In the genomic region with DNA sequence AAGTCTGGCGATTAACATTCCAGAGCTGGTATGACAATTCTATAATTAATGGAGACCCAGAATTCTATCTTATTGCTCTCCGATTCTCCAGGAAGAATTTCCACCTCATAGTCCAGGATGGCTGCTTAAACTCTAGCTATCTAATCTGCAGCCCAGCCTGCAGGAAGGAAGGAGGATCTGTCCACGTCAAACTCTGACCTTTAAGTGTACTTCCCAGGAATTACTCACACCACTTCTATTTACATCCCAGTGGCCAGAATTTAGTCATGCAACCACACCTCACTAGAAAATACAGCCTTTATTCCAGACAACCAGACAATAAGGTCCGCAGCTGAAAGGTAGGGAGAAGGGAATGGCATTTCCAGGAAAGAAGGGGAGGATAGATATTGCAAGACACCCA, we compare ENCODE assay signal across 1 cellular context.
A peak's percentile ranks its signal among the peaks of the same experiment; 100 is the strongest.
TF ChIP-seq lines count a peak whose summit lies in the region.

No MANE protein-coding gene starts in this region.

TF ChIP-seq in HepG2, 621 proteins besides CTCF, POLR2A, EP300 and RAD21 (continued from another document and continues in another):
- TF ChIP-seq BRF2 (CRISPR knock-in tag; IDR thresholded peaks at IDR 0.05) = no peak
- no peak for TF ChIP-seq ELF3 (CRISPR knock-in tag; IDR thresholded peaks at IDR 0.05)
- TF ChIP-seq RBM39 (IDR thresholded peaks at IDR 0.05; ENCODE audit: low read depth, low read length, poor library complexity, severe bottlenecking) = no peak
- TF ChIP-seq SMYD3 (CRISPR knock-in tag; IDR thresholded peaks at IDR 0.05) = no peak
- TF ChIP-seq ZNF746 (CRISPR knock-in tag; IDR thresholded peaks at IDR 0.05) = no peak
- TF ChIP-seq ZNF740 (CRISPR knock-in tag; IDR thresholded peaks at IDR 0.05) = no peak
- no peak for TF ChIP-seq ZNF264 (CRISPR knock-in tag; IDR thresholded peaks at IDR 0.05)
- no peak for TF ChIP-seq RNF2 (conservative IDR thresholded peaks at IDR 0.05; ENCODE audit: low read depth)
- no peak for TF ChIP-seq NFE2L1 (CRISPR knock-in tag; IDR thresholded peaks at IDR 0.05; ENCODE audit: borderline replicate concordance)
- TF ChIP-seq ZNF724P (CRISPR knock-in tag; IDR thresholded peaks at IDR 0.05; ENCODE audit: borderline replicate concordance) = no peak
- TF ChIP-seq JUND (CRISPR knock-in tag; IDR thresholded peaks at IDR 0.05) = no peak
- no peak for TF ChIP-seq KDM5A (IDR thresholded peaks at IDR 0.05; ENCODE audit: borderline replicate concordance, low read length)
- TF ChIP-seq TRIM24 (CRISPR knock-in tag; IDR thresholded peaks at IDR 0.05) = no peak
- TF ChIP-seq KAT2B (IDR thresholded peaks at IDR 0.05; ENCODE audit: borderline replicate concordance, low read depth, low read length) = no peak
- no peak for TF ChIP-seq DDIT3 (CRISPR knock-in tag; IDR thresholded peaks at IDR 0.05)
- no peak for TF ChIP-seq ZBTB7B (CRISPR knock-in tag; IDR thresholded peaks at IDR 0.05)
- no peak for TF ChIP-seq ZNF234 (CRISPR knock-in tag; conservative IDR thresholded peaks at IDR 0.05)
- TF ChIP-seq MAFK (conservative IDR thresholded peaks at IDR 0.05 in 1 of 2, IDR thresholded peaks at IDR 0.05 in 1 of 2; ENCODE audit: low read length in 2 of 2) = no peak
- TF ChIP-seq, protein P1, sequence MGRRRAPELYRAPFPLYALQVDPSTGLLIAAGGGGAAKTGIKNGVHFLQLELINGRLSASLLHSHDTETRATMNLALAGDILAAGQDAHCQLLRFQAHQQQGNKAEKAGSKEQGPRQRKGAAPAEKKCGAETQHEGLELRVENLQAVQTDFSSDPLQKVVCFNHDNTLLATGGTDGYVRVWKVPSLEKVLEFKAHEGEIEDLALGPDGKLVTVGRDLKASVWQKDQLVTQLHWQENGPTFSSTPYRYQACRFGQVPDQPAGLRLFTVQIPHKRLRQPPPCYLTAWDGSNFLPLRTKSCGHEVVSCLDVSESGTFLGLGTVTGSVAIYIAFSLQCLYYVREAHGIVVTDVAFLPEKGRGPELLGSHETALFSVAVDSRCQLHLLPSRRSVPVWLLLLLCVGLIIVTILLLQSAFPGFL (CRISPR knock-in tag; IDR thresholded peaks at IDR 0.05) = no peak
- TF ChIP-seq GMEB1 (CRISPR knock-in tag; IDR thresholded peaks at IDR 0.05; ENCODE audit: borderline replicate concordance) = no peak
- no peak for TF ChIP-seq RBM22 (optimal IDR thresholded peaks at IDR 0.05; ENCODE audit: low read length)
- TF ChIP-seq GTF2F1 (IDR thresholded peaks at IDR 0.05; ENCODE audit: low read length) = no peak
- no peak for TF ChIP-seq MED1 (CRISPR knock-in tag; IDR thresholded peaks at IDR 0.05)
- no peak for TF ChIP-seq ZNF563 (CRISPR knock-in tag; IDR thresholded peaks at IDR 0.05)
- TF ChIP-seq, protein P2, sequence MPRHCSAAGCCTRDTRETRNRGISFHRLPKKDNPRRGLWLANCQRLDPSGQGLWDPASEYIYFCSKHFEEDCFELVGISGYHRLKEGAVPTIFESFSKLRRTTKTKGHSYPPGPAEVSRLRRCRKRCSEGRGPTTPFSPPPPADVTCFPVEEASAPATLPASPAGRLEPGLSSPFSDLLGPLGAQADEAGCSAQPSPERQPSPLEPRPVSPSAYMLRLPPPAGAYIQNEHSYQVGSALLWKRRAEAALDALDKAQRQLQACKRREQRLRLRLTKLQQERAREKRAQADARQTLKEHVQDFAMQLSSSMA (CRISPR knock-in tag; IDR thresholded peaks at IDR 0.05) = no peak
- TF ChIP-seq ZNF792 (CRISPR knock-in tag; IDR thresholded peaks at IDR 0.05) = 0 out of 2 replicates have a peak, but pooled peaks have one; percentile 15
- no peak for TF ChIP-seq FOXJ3 (CRISPR knock-in tag; IDR thresholded peaks at IDR 0.05; ENCODE audit: borderline replicate concordance)
- TF ChIP-seq SCMH1 (CRISPR knock-in tag; IDR thresholded peaks at IDR 0.05; ENCODE audit: borderline replicate concordance) = no peak
- TF ChIP-seq RFXAP (CRISPR knock-in tag; IDR thresholded peaks at IDR 0.05; ENCODE audit: borderline replicate concordance) = no peak
- TF ChIP-seq, protein P3, sequence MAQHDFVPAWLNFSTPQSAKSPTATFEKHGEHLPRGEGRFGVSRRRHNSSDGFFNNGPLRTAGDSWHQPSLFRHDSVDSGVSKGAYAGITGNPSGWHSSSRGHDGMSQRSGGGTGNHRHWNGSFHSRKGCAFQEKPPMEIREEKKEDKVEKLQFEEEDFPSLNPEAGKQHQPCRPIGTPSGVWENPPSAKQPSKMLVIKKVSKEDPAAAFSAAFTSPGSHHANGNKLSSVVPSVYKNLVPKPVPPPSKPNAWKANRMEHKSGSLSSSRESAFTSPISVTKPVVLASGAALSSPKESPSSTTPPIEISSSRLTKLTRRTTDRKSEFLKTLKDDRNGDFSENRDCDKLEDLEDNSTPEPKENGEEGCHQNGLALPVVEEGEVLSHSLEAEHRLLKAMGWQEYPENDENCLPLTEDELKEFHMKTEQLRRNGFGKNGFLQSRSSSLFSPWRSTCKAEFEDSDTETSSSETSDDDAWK (CRISPR knock-in tag; IDR thresholded peaks at IDR 0.05) = no peak
- peak; percentile 46; the same call in 1 of the 2 replicates for TF ChIP-seq THAP11 (CRISPR knock-in tag; IDR thresholded peaks at IDR 0.05)
- TF ChIP-seq SOX5 (CRISPR knock-in tag; IDR thresholded peaks at IDR 0.05; ENCODE audit: borderline replicate concordance) = 0 out of 2 replicates have a peak, but pooled peaks have one; percentile 36
- TF ChIP-seq ZBTB21 (CRISPR knock-in tag; IDR thresholded peaks at IDR 0.05) = peak; percentile 39; the same call in 1 of the 2 replicates
- TF ChIP-seq HMG20B (CRISPR knock-in tag; conservative IDR thresholded peaks at IDR 0.05) = no peak
- no peak for TF ChIP-seq FOXP1 (IDR thresholded peaks at IDR 0.05)
- TF ChIP-seq FOXP1 (CRISPR knock-in tag; IDR thresholded peaks at IDR 0.05) = 0 out of 2 replicates have a peak, but pooled peaks have one; percentile 11
- TF ChIP-seq ZBTB38 (CRISPR knock-in tag; IDR thresholded peaks at IDR 0.05) = no peak
- TF ChIP-seq, protein P4, sequence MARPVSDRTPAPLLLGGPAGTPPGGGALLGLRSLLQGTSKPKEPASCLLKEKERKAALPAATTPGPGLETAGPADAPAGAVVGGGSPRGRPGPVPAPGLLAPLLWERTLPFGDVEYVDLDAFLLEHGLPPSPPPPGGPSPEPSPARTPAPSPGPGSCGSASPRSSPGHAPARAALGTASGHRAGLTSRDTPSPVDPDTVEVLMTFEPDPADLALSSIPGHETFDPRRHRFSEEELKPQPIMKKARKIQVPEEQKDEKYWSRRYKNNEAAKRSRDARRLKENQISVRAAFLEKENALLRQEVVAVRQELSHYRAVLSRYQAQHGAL (CRISPR knock-in tag; IDR thresholded peaks at IDR 0.05; ENCODE audit: not compliant biosample characterization) = no peak
- TF ChIP-seq PRDM15 (CRISPR knock-in tag; IDR thresholded peaks at IDR 0.05) = no peak
- no peak for TF ChIP-seq NR2F2 (IDR thresholded peaks at IDR 0.05; ENCODE audit: borderline replicate concordance, low read depth)
- TF ChIP-seq, protein P5, sequence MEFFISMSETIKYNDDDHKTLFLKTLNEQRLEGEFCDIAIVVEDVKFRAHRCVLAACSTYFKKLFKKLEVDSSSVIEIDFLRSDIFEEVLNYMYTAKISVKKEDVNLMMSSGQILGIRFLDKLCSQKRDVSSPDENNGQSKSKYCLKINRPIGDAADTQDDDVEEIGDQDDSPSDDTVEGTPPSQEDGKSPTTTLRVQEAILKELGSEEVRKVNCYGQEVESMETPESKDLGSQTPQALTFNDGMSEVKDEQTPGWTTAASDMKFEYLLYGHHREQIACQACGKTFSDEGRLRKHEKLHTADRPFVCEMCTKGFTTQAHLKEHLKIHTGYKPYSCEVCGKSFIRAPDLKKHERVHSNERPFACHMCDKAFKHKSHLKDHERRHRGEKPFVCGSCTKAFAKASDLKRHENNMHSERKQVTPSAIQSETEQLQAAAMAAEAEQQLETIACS (CRISPR knock-in tag; IDR thresholded peaks at IDR 0.05) = no peak
- TF ChIP-seq, protein P6, sequence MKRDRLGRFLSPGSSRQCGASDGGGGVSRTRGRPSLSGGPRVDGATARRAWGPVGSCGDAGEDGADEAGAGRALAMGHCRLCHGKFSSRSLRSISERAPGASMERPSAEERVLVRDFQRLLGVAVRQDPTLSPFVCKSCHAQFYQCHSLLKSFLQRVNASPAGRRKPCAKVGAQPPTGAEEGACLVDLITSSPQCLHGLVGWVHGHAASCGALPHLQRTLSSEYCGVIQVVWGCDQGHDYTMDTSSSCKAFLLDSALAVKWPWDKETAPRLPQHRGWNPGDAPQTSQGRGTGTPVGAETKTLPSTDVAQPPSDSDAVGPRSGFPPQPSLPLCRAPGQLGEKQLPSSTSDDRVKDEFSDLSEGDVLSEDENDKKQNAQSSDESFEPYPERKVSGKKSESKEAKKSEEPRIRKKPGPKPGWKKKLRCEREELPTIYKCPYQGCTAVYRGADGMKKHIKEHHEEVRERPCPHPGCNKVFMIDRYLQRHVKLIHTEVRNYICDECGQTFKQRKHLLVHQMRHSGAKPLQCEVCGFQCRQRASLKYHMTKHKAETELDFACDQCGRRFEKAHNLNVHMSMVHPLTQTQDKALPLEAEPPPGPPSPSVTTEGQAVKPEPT (CRISPR knock-in tag; IDR thresholded peaks at IDR 0.05; ENCODE audit: low read depth) = no peak
- no peak for TF ChIP-seq ZNF549 (CRISPR knock-in tag; IDR thresholded peaks at IDR 0.05)
- TF ChIP-seq HNRNPLL (IDR thresholded peaks at IDR 0.05; ENCODE audit: low read depth, low read length, poor library complexity, severe bottlenecking) = no peak
- TF ChIP-seq ZFP36L1 (CRISPR knock-in tag; IDR thresholded peaks at IDR 0.05) = no peak
- TF ChIP-seq ZNF710 (CRISPR knock-in tag; IDR thresholded peaks at IDR 0.05; ENCODE audit: borderline replicate concordance) = no peak
- no peak for TF ChIP-seq FOXA1 (IDR thresholded peaks at IDR 0.05)
- 0 out of 2 replicates have a peak, but pooled peaks have one; percentile 25 for TF ChIP-seq FOXA1 (CRISPR knock-in tag; IDR thresholded peaks at IDR 0.05)
